Comparison of ENCODE assay signal across 13 cellular contexts in genomic region chr6:45328523-45328922, GRCh38. TPM values are rescaled to one million over a fixed set of nuclear protein-coding genes. Genes with fewer than 3 reads are reported as not detected.
DNase-seq lines count a peak whose midpoint lies in the region; ATAC-seq, FAIRE-seq and TF ChIP-seq lines count a peak whose summit lies in the region.
"Had no signal": no experiment of that assay in that cellular context is flagged by ENCODE, and none has a peak within 500 bp of the region (broad histone marks: within the 10 kb centered on the region; RNA-seq: fewer than 3 reads in every experiment).

No MANE protein-coding gene starts in this region.

- H3F3A ChIP-seq in Loucy (ENCODE audit: low read depth), result peaks cover 3% of the 10 kb centered on the region; the same call in 1 of the 2 replicates

- H3K23me2 ChIP-seq in H1 (ENCODE audit: low read depth, low read length), result no peaks in the 10 kb centered on the region; the same call in 1 of the 2 replicates

- no peak overlapping the region for H3K14ac ChIP-seq in H1 (ENCODE audit: insufficient read length)

- H3K4me3 ChIP-seq in Loucy (ENCODE audit: low read length, poor library complexity, severe bottlenecking) (peak overlapping the region; percentile 49), H1 (ENCODE audit: extremely low read depth in 1 of 4, insufficient read depth in 2 of 4, low read depth in 3 of 4, low read length in 4 of 4) (no peak overlapping the region), osteoblast (ENCODE audit: insufficient read depth, low read length) (peak overlapping the region; percentile 70)

- TF ChIP-seq CTCF in Loucy (conservative IDR thresholded peaks at IDR 0.05; ENCODE audit: low read length) (no peak), H1 (IDR thresholded peaks at IDR 0.05; ENCODE audit: control extremely low read depth in 1 of 3, insufficient read depth in 1 of 3, low read depth in 1 of 3, low read length in 3 of 3) (no peak), osteoblast (IDR thresholded peaks at IDR 0.05; ENCODE audit: extremely low read depth, low read depth, low read length) (no peak)

- peak overlapping the region; percentile 52 for H3K4me3 Mint-ChIP-seq in activated CD4-positive, alpha-beta T cell treated with anti-CD3 and anti-CD28 coated beads for 36 hours

- H3K27me3 ChIP-seq in Loucy (ENCODE audit: insufficient read depth, low read length, poor library complexity, severe bottlenecking), result no peaks in the 10 kb centered on the region
- no peaks in the 10 kb centered on the region for H3K27me3 ChIP-seq in H1 (replicated peaks in 1 of 4; ENCODE audit: control insufficient read depth in 3 of 4, extremely low read depth in 1 of 4, insufficient read depth in 3 of 4, low read length in 3 of 4)
- H3K27me3 ChIP-seq in osteoblast (ENCODE audit: insufficient read depth, low read length), result no peaks in the 10 kb centered on the region

- H2BK12ac ChIP-seq in H1 (ENCODE audit: low read depth, low read length), result no peak overlapping the region

- H3K27me3 Mint-ChIP-seq in activated CD4-positive, alpha-beta T cell treated with anti-CD3 and anti-CD28 coated beads for 36 hours, result no peaks in the 10 kb centered on the region

- no peak for ATAC-seq in activated CD4-positive, alpha-beta T cell treated with anti-CD3 and anti-CD28 coated beads for 36 hours

- H3K9ac ChIP-seq in Loucy (ENCODE audit: low read depth, low read length, poor library complexity, severe bottlenecking) (peak overlapping the region; percentile 25), H1 (replicated peaks in 1 of 4; ENCODE audit: extremely low read depth in 1 of 4, low read depth in 3 of 4, low read length in 3 of 4) (no peak overlapping the region)

- no peak overlapping the region for H2BK15ac ChIP-seq in H1 (ENCODE audit: low read length)

- H4K5ac ChIP-seq in H1 (ENCODE audit: insufficient read length, low read depth, low read length), result no peak overlapping the region

- peaks cover 47% of the 10 kb centered on the region for H3K4me1 Mint-ChIP-seq in activated CD4-positive, alpha-beta T cell treated with anti-CD3 and anti-CD28 coated beads for 36 hours

- H3K18ac ChIP-seq in H1 (ENCODE audit: extremely low read depth, low read length), result no peak overlapping the region

- no peak for TF ChIP-seq POLR2A in H1 (IDR thresholded peaks at IDR 0.05; ENCODE audit: control extremely low read depth in 1 of 2, low read depth in 2 of 2, low read length in 2 of 2)

- H3K56ac ChIP-seq in H1 (replicated peaks; ENCODE audit: insufficient read length, low read depth, low read length), result no peak overlapping the region

- no peak overlapping the region for H3K4ac ChIP-seq in H1 (replicated peaks; ENCODE audit: insufficient read length, low read depth, low read length)

- H2BK5ac ChIP-seq in H1 (ENCODE audit: low read depth, low read length), result no peak overlapping the region

- no peaks in the 10 kb centered on the region for H3K9me3 Mint-ChIP-seq in activated CD4-positive, alpha-beta T cell treated with anti-CD3 and anti-CD28 coated beads for 36 hours (ENCODE audit: low read depth)

- H3K27ac Mint-ChIP-seq in activated CD4-positive, alpha-beta T cell treated with anti-CD3 and anti-CD28 coated beads for 36 hours, result no peak overlapping the region

- no peak overlapping the region for H3K23ac ChIP-seq in H1 (ENCODE audit: insufficient read length)

- H2AK5ac ChIP-seq in H1 (ENCODE audit: low read depth, low read length), result no peak overlapping the region

- H4K8ac ChIP-seq in H1 (ENCODE audit: extremely low read depth, insufficient read depth, low read length), result no peak overlapping the region

- FAIRE-seq in H1 (lab: Jason Lieb, UNC) (no peak), HTR-8/SVneo (lab: Jason Lieb, UNC) (no peak)
- FAIRE-seq: A204.1, endometrium had no signal

- H3K36me3 Mint-ChIP-seq in activated CD4-positive, alpha-beta T cell treated with anti-CD3 and anti-CD28 coated beads for 36 hours (ENCODE audit: low read depth), result no peaks in the 10 kb centered on the region

- TF ChIP-seq RAD21 in H1 (IDR thresholded peaks at IDR 0.05 in 1 of 2, conservative IDR thresholded peaks at IDR 0.05 in 1 of 2; ENCODE audit: low read depth in 2 of 2, low read length in 2 of 2), result no peak

- H4K20me1 ChIP-seq in Loucy (ENCODE audit: insufficient read depth, low read length, poor library complexity, severe bottlenecking) (no peaks in the 10 kb centered on the region), H1 (replicated peaks in 1 of 2; ENCODE audit: control insufficient read depth in 1 of 2, insufficient read depth in 2 of 2, low read length in 2 of 2) (no peaks in the 10 kb centered on the region), osteoblast (ENCODE audit: insufficient read depth, low read length) (no peaks in the 10 kb centered on the region)

- H3K4me2 ChIP-seq in Loucy (ENCODE audit: low read depth, low read length, poor library complexity, severe bottlenecking) (peak overlapping the region; percentile 65), H1 (ENCODE audit: insufficient read depth in 1 of 2, low read depth in 2 of 2, low read length in 2 of 2) (peak overlapping the region; percentile 0 to 49; a peak in 1 of 4 replicates), osteoblast (ENCODE audit: insufficient read depth, low read length) (peak overlapping the region; percentile 80)

- H3K36me3 ChIP-seq in Loucy (ENCODE audit: insufficient read depth, low read length), result no peaks in the 10 kb centered on the region
- no peaks in the 10 kb centered on the region for H3K36me3 ChIP-seq in H1 (ENCODE audit: control insufficient read depth in 2 of 4, insufficient read depth in 4 of 4, low read length in 3 of 4)
- no peaks in the 10 kb centered on the region for H3K36me3 ChIP-seq in osteoblast (ENCODE audit: insufficient read depth, low read length)

- H2AFZ ChIP-seq in Loucy (ENCODE audit: low read length) (0 out of 2 replicates have a peak overlapping the region, but pooled peaks have one; percentile 26), H1 (ENCODE audit: low read length) (no peak overlapping the region), osteoblast (ENCODE audit: low read length) (peak overlapping the region; percentile 78)

- no peak overlapping the region for H3K27ac ChIP-seq in H1 (ENCODE audit: low read depth, low read length)
- H3K27ac ChIP-seq in osteoblast (ENCODE audit: low read depth, low read length), result peak overlapping the region; percentile 82

- H3K79me2 ChIP-seq in Loucy (ENCODE audit: insufficient read depth, low read length) (peaks cover 14% of the 10 kb centered on the region; the same call in 1 of the 2 replicates), H1 (ENCODE audit: control insufficient read depth in 1 of 2, insufficient read depth in 2 of 2, low read length in 2 of 2) (no peaks in the 10 kb centered on the region), osteoblast (ENCODE audit: insufficient read depth, low read length) (peaks cover 44% of the 10 kb centered on the region)

- H2BK20ac ChIP-seq in H1 (ENCODE audit: low read length), result no peak overlapping the region

- no peak overlapping the region for H2BK120ac ChIP-seq in H1 (replicated peaks; ENCODE audit: low read depth, low read length)

- no peak overlapping the region for H4K91ac ChIP-seq in H1 (replicated peaks; ENCODE audit: insufficient read length, low read length)

- CTCF ChIA-PET in activated CD4-positive, alpha-beta T cell treated with anti-CD3 and anti-CD28 coated beads for 36 hours (lab: Charles Lee), result interaction anchor here (1.4 kb wide), 1 partner anchor 22 kb away, joined by 4 read pairs; no protein-coding TSS in a partner anchor
- CTCF ChIA-PET in H1 (lab: Charles Lee; ENCODE audit: partially characterized antibody), result interaction anchor here (0.6 to 1.3 kb wide), 2 partner anchors 47 to 673 kb away, joined by 3 to 5 read pairs; no protein-coding TSS in a partner anchor

- no peaks in the 10 kb centered on the region for H3K9me2 ChIP-seq in Loucy (replicated peaks; ENCODE audit: low read depth, low read length)

- H3K9me3 ChIP-seq in Loucy (ENCODE audit: insufficient read depth, low read depth, low read length) (no peaks in the 10 kb centered on the region), H1 (ENCODE audit: insufficient read depth in 2 of 2, low read depth in 1 of 2, low read length in 1 of 2) (no peaks in the 10 kb centered on the region), osteoblast (ENCODE audit: low read depth, low read length) (no peaks in the 10 kb centered on the region)

- peaks cover 61% of the 10 kb centered on the region for H3K4me1 ChIP-seq in Loucy (ENCODE audit: insufficient read depth, low read length, poor library complexity, severe bottlenecking)
- peaks cover 0 to 7% (median 3%) of the 10 kb centered on the region in 4 experiments; a peak in 3 of 7 replicates for H3K4me1 ChIP-seq in H1 (replicated peaks in 1 of 4; ENCODE audit: control insufficient read depth in 3 of 4, insufficient read depth in 4 of 4, low read length in 3 of 4)
- peaks cover 17% of the 10 kb centered on the region for H3K4me1 ChIP-seq in osteoblast (ENCODE audit: insufficient read depth, low read length)

- H3K79me1 ChIP-seq in H1 (ENCODE audit: low read depth, low read length), result no peaks in the 10 kb centered on the region

- no peak for TF ChIP-seq EP300 in H1 (IDR thresholded peaks at IDR 0.05; ENCODE audit: borderline replicate concordance in 1 of 2, low read depth in 2 of 2, low read length in 2 of 2)

- intact Hi-C loops in activated CD4-positive, alpha-beta T cell treated with anti-CD3 and anti-CD28 coated beads for 36 hours (cut with DNase I, micrococcal nuclease), result no loop called here

- no peak for DNase-seq in activated CD4-positive, alpha-beta T cell treated with anti-CD3 and anti-CD28 coated beads for 36 hours
- DNase-seq in activated CD4-positive, alpha-beta T cell treated with anti-CD3 and anti-CD28 coated beads, Interleukin-2, amount 50 U/mL, for 1 hour, result no peak
- DNase-seq in H1 (ENCODE audit: low read depth in 1 of 2, low spot score in 2 of 2), result no peak
- no peak for DNase-seq in osteoblast (ENCODE audit: insufficient read length, low spot score, missing footprints)
- DNase-seq in stimulated activated CD4-positive, alpha-beta T cell treated with anti-CD3 and anti-CD28 coated beads, Interleukin-1b, Interleukin-23, amount 100 ng/mL, for 48 hours, result no peak
- no peak for DNase-seq in HTR-8/SVneo (ENCODE audit: insufficient read length, low spot score)
- no peak for DNase-seq in T1000 (lab: John Stamatoyannopoulos, UW)
- DNase-seq: activated CD4-positive, CD25-positive, alpha-beta regulatory T cell; DMS153; stimulated activated CD4-positive, alpha-beta T cell treated with anti-CD3 and anti-CD28 coated beads, Interleukin-15, amount 100 ng/mL, for 24 hours had no signal

- POLR2A ChIA-PET in activated CD4-positive, alpha-beta T cell treated with anti-CD3 and anti-CD28 coated beads for 36 hours (lab: Charles Lee), result no interaction called here
- POLR2A ChIA-PET in H1 (lab: Charles Lee; ENCODE audit: partially characterized antibody), result no interaction called here

RNA-seq across cellular contexts. Expression of gene RUNX2, which starts 0.4 kb away (rescaled TPM):
- 10 to 100 TPM; 14.6 to 18.1 TPM for total RNA-seq in activated CD4-positive, alpha-beta T cell treated with anti-CD3 and anti-CD28 coated beads for 36 hours
- total RNA-seq in H1 (2021; fragmentation: NEBNext Ultra II Directional; extraction: Animal tissue kit (Norgen Biotek cat#: 25700)), result 1.1 and 1.2 TPM in 2 replicates
- polyA plus RNA-seq in H1 (2011; rRNA removed), result 0.26 and 0.38 TPM in 2 replicates
- polyA plus RNA-seq in H1 (2011; cell fraction: cytosol; rRNA removed), result 0.19 TPM
- 0.63 TPM for polyA plus RNA-seq in H1 (2011; cell fraction: nucleus; rRNA removed)
- 0.27 to 0.55 TPM (median 0.36 TPM) in 4 replicates for polyA plus RNA-seq in H1 (2012, experiment 1 of 2)
- polyA plus RNA-seq in H1 (2012, experiment 2 of 2), result 0.04 TPM
- 0.71 TPM for polyA plus RNA-seq in H1 (2013, experiment 1 of 2)
- polyA plus RNA-seq in H1 (2013, experiment 2 of 2), result 0.64 TPM
- 0.60 and 0.66 TPM in 2 replicates for polyA minus RNA-seq in H1 (2011; rRNA and poly(A)+ RNA removed)
- polyA minus RNA-seq in H1 (2011; cell fraction: cytosol; rRNA and poly(A)+ RNA removed), result 1.0 TPM
- polyA minus RNA-seq in H1 (2011; cell fraction: nucleus; rRNA and poly(A)+ RNA removed), result 1.9 TPM
- total RNA-seq in osteoblast, result 30.0 and 35.4 TPM in 2 replicates

RNA-seq across cellular contexts. Expression of gene SUPT3H, which starts 49.2 kb away (rescaled TPM):
- total RNA-seq in activated CD4-positive, alpha-beta T cell treated with anti-CD3 and anti-CD28 coated beads for 36 hours, result 10 to 100 TPM; 15.5 TPM
- total RNA-seq in H1 (2021; fragmentation: NEBNext Ultra II Directional; extraction: Animal tissue kit (Norgen Biotek cat#: 25700)), result 18.8 and 25.0 TPM in 2 replicates
- polyA plus RNA-seq in H1 (2011; rRNA removed), result 14.7 and 23.0 TPM in 2 replicates
- polyA plus RNA-seq in H1 (2011; cell fraction: cytosol; rRNA removed), result 20.5 TPM
- 21.5 TPM for polyA plus RNA-seq in H1 (2011; cell fraction: nucleus; rRNA removed)
- polyA plus RNA-seq in H1 (2012, experiment 1 of 2), result 19.8 to 23.9 TPM (median 21.9 TPM) in 4 replicates
- polyA plus RNA-seq in H1 (2012, experiment 2 of 2), result 5.6 TPM
- 19.0 TPM for polyA plus RNA-seq in H1 (2013, experiment 1 of 2)
- polyA plus RNA-seq in H1 (2013, experiment 2 of 2), result 22.8 TPM
- polyA minus RNA-seq in H1 (2011; rRNA and poly(A)+ RNA removed), result 33.6 and 42.7 TPM in 2 replicates
- polyA minus RNA-seq in H1 (2011; cell fraction: cytosol; rRNA and poly(A)+ RNA removed), result 16.9 TPM
- 45.3 TPM for polyA minus RNA-seq in H1 (2011; cell fraction: nucleus; rRNA and poly(A)+ RNA removed)
- 4.7 TPM in 2 replicates for total RNA-seq in osteoblast

Comparison
In these comparisons a context has a peak if more than half of its experiments do, and no peak if none do; other contexts are left out.
1. H3K4me2 ChIP-seq: peak in every context shown above with its lines; median percentile 80 in osteoblast; 65 in Loucy; 24 in H1.
2. H3K4me3 ChIP-seq: peak in Loucy (single experiment) and osteoblast (single experiment); none in H1 (0 of 4).